In the genomic region with DNA sequence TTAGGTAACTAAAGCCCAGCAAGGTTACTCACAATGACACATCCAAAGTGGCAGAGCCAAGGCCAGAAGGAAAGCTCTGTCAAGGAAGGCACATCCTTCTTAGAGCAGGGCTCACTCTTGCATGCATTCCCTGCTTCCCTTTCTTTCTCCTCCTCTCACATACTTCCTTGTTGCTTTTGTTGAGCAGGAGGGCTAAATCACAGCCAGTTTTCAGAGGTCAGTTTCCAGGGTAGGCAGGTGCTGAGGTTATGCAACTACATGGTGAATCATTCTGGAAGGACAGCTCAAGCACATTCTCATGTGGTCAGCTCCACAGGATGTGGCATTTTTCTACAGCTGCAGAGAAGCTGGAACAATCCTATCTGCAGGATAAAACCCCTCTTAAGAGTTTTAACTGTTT, we compare ENCODE assay signal across 10 cellular contexts.
DNase-seq lines count a peak whose midpoint lies in the region; ATAC-seq, FAIRE-seq and TF ChIP-seq lines count a peak whose summit lies in the region.
"Had no signal": no experiment of that assay in that cellular context is flagged by ENCODE, and none has a peak within 500 bp of the region (broad histone marks: within the 10 kb centered on the region; RNA-seq: fewer than 3 reads in every experiment).

No MANE protein-coding gene starts in this region.

- peak; percentile 55 for DNase-seq in GM12865 (ENCODE audit: low read depth)
- peak; percentile 100 for DNase-seq in RPMI7951 (ENCODE audit: low read depth)
- peak; percentile 43 for DNase-seq in fibroblast of the conjunctiva (ENCODE audit: low read depth)
- DNase-seq in sigmoid colon = peak; percentile 66
- no peak for DNase-seq in NCI-H1092 treated with DMSO at 0.1 percent for 48 hours (lab: John Stamatoyannopoulos, UW)
- DNase-seq in GM12891 (ENCODE audit: insufficient read length, low spot score) = no peak

- TF ChIP-seq CTCF in GM12865 (IDR thresholded peaks at IDR 0.05; ENCODE audit: insufficient read depth, low read depth, low read length, missing control alignments) (no peak), sigmoid colon (IDR thresholded peaks at IDR 0.05) (no peak)

- peak overlapping the region in 1 of 4 donors; percentile 8 for H3K27ac ChIP-seq in sigmoid colon
- H3K27ac ChIP-seq: neutrophil had no signal

- H3K9me3 ChIP-seq in sigmoid colon = no peaks in the 10 kb centered on the region
- H3K9me3 ChIP-seq: neutrophil had no signal

- TF ChIP-seq POLR2A in sigmoid colon (IDR thresholded peaks at IDR 0.05) (no peak), GM12891 (IDR thresholded peaks at IDR 0.05; ENCODE audit: low read depth, low read length) (no peak)

- no peak overlapping the region for H3K4me3 ChIP-seq in GM12865 (ENCODE audit: low read depth, low read length)
- no peak overlapping the region for H3K4me3 ChIP-seq in sigmoid colon

- no peak for TF ChIP-seq EP300 in sigmoid colon (IDR thresholded peaks at IDR 0.05)

- ATAC-seq in HG03442 (IDR thresholded peaks at IDR 0.05; ENCODE audit: unreplicated experiment) = no peak
- ATAC-seq in GM21529 (IDR thresholded peaks at IDR 0.05; ENCODE audit: unreplicated experiment) = no peak

- intact Hi-C loops in sigmoid colon (cut with DNase I) = no loop called here

- H3K27me3 ChIP-seq in sigmoid colon = no peaks in the 10 kb centered on the region
- H3K27me3 ChIP-seq: neutrophil had no signal

- H3K4me1 ChIP-seq in sigmoid colon = no peaks in the 10 kb centered on the region

- FAIRE-seq in GM12891 (lab: Jason Lieb, UNC) = no peak
- FAIRE-seq: GM18507 had no signal

- no peaks in the 10 kb centered on the region for H3K36me3 ChIP-seq in sigmoid colon
- H3K36me3 ChIP-seq: neutrophil had no signal

TF ChIP-seq in GM12891, 5 proteins besides CTCF, POLR2A, EP300 and RAD21:
- no peak for TF ChIP-seq SPI1 (IDR thresholded peaks at IDR 0.05; ENCODE audit: low read depth, low read length)
- no peak for TF ChIP-seq POLR2AphosphoS5 (IDR thresholded peaks at IDR 0.05; ENCODE audit: low read depth, low read length)
- TF ChIP-seq TAF1 (IDR thresholded peaks at IDR 0.05; ENCODE audit: low read depth, low read length) = no peak
- TF ChIP-seq PAX5 (IDR thresholded peaks at IDR 0.05; ENCODE audit: insufficient read depth, low read length, severe bottlenecking) = no peak
- no peak for TF ChIP-seq POU2F2 (IDR thresholded peaks at IDR 0.05; ENCODE audit: low read depth, low read length)

Comparison
In these comparisons a context has a peak if more than half of its experiments do, and no peak if none do; other contexts are left out.
1. DNase-seq: peak in GM12865 (single experiment), RPMI7951 (single experiment), fibroblast of the conjunctiva (single experiment) and sigmoid colon (single experiment); none in NCI-H1092 treated with DMSO at 0.1 percent for 48 hours (single experiment) and GM12891 (single experiment).